8 cellular contexts compared by ENCODE assay signal in the genomic region with DNA sequence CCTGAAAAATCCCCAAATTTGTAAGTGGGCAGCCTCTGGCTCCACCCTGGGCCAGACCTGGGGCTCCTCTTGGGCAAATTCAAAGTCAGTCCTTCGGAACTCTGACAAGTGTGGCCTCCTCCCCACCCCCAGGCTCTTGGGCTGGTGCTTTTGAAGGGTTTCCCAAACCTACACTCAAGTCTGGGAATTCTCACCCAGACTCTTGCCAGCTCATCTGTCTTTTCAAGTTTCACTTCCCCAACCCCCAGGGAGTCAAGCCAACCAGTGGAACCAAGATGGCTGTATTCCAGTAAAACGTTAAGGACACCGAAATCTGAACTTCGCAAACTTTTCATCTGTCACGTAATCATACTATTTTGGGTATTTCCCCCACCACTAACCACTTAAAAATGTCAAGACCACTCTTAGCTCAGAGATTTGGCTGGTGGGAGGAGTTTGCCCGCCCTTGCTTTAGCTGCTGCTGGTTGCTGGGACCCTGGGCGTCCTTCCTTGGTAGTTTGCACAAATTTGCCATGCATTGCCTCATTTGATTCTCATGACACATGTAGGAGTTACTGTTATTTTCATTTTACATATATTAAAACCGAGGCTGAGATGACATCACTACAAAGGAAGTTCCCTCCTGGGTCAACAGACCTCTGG. TPM values are rescaled to one million over a fixed set of nuclear protein-coding genes. Genes with fewer than 3 reads are reported as not detected.
A peak's percentile ranks its signal among the peaks of the same experiment; 100 is the strongest.
DNase-seq lines count a peak whose midpoint lies in the region; ATAC-seq and TF ChIP-seq lines count a peak whose summit lies in the region.

No MANE protein-coding gene starts in this region.

- peaks cover 48% of the 10 kb centered on the region for H3K4me1 Mint-ChIP-seq in osteocyte (ENCODE audit: unreplicated experiment)

- TF ChIP-seq CTCF in brain microvascular endothelial cell (IDR thresholded peaks at IDR 0.05; ENCODE audit: low read depth, low read length, missing control alignments) (no peak), osteocyte (IDR thresholded peaks at IDR 0.05) (no peak)

- H3K36me3 ChIP-seq in brain microvascular endothelial cell (replicated peaks), result peaks cover 40% of the 10 kb centered on the region

- peak overlapping the region; percentile 75 for H3K27ac ChIP-seq in brain microvascular endothelial cell

- H3K27me3 ChIP-seq in brain microvascular endothelial cell (replicated peaks), result no peaks in the 10 kb centered on the region

- H3K36me3 Mint-ChIP-seq in osteocyte (ENCODE audit: unreplicated experiment), result peaks cover 22% of the 10 kb centered on the region

- peak overlapping the region; percentile 68 for H3K27ac Mint-ChIP-seq in osteocyte (ENCODE audit: unreplicated experiment)

- no peaks in the 10 kb centered on the region for H3K27me3 Mint-ChIP-seq in osteocyte (ENCODE audit: unreplicated experiment)

- in situ Hi-C loops in brain microvascular endothelial cell (cut with HindIII; ENCODE audit: low pct_ligation_motif_present, low sequenced_read_pairs), result no loop called here

- no peak overlapping the region for H3K4me3 ChIP-seq in brain microvascular endothelial cell (ENCODE audit: low read depth, low read length)

- peak; percentile 99 for DNase-seq in SIG-M5 (lab: John Stamatoyannopoulos, UW)
- DNase-seq in brain microvascular endothelial cell, result peak; percentile 51
- no peak for DNase-seq in osteocyte (ENCODE audit: extremely low spot score, unreplicated experiment)
- DNase-seq in DMS153 (lab: John Stamatoyannopoulos, UW), result no peak
- no peak for DNase-seq in GOT3 (lab: John Stamatoyannopoulos, UW)
- DNase-seq in H4 (ENCODE audit: low spot score), result no peak

- H3K9me3 Mint-ChIP-seq in osteocyte (ENCODE audit: unreplicated experiment), result no peaks in the 10 kb centered on the region

- no peak overlapping the region for H3K4me3 Mint-ChIP-seq in osteocyte (ENCODE audit: unreplicated experiment)

- peak; percentile 59 for ATAC-seq in GM18868 (IDR thresholded peaks at IDR 0.05; ENCODE audit: unreplicated experiment)
- ATAC-seq in HG02938 (IDR thresholded peaks at IDR 0.05; ENCODE audit: unreplicated experiment), result peak; percentile 41

RNA-seq across cellular contexts. Expression of a gene that starts 1.7 kb away (rescaled TPM):
- 0.05 TPM in 1 of 2 replicates, not detected in the other for total RNA-seq in osteocyte
- total RNA-seq in H4 (2014; rRNA removed; shearing (Covaris generic)), result not detected in 2 replicates

RNA-seq across cellular contexts. Expression of a gene that starts 19.5 kb away (rescaled TPM):
- 41.4 and 42.3 TPM in 2 replicates for total RNA-seq in osteocyte
- 61.5 and 78.6 TPM in 2 replicates for total RNA-seq in H4 (2014; rRNA removed; shearing (Covaris generic))

Comparison
In these comparisons a context has a peak if more than half of its experiments do, and no peak if none do; other contexts are left out.
1. DNase-seq: peak in SIG-M5 (single experiment) and brain microvascular endothelial cell (single experiment); none in osteocyte (single experiment), DMS153 (single experiment), GOT3 (single experiment) and H4 (single experiment).